In the genomic region with DNA sequence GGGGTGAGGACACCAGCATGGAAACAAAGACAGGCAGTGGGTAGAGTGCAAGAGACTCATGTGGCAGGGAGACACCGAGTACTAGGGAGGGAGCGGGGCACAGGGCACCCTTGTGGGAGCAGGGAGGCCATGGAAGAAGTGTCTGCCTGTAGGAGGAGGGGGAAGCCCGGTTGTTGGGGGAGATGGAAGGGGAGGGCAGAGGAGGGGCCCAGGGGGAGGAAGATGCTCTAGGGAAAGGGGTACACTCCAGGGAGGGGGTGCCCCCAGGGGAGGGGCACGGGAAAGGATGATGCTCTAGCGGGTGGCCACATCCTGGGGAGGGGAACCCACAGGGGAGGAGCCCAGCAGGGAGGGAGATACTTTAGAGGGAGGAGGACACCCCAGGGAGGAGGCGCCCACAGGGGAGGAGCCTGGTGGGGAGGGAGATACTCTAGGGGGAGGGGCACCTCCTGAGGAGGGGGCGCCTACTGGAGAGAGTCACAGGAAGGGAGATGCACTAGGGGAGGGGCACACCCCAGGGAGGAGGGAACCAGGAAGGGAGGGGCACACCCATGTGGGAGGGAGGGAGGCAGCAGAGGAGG, we compare ENCODE assay signal across 9 cellular contexts. TPM values are rescaled to one million over a fixed set of nuclear protein-coding genes. Genes with fewer than 3 reads are reported as not detected.
DNase-seq lines count a peak whose midpoint lies in the region; ATAC-seq, FAIRE-seq and TF ChIP-seq lines count a peak whose summit lies in the region.
"Had no signal": no experiment of that assay in that cellular context is flagged by ENCODE, and none has a peak within 500 bp of the region (broad histone marks: within the 10 kb centered on the region; RNA-seq: fewer than 3 reads in every experiment).

No MANE protein-coding gene starts in this region.

- H3K27me3 Mint-ChIP-seq in activated B cell treated with CpG ODN at 0.5 μM for 24 hours = peaks cover 5% of the 10 kb centered on the region
- no peaks in the 10 kb centered on the region for H3K27me3 Mint-ChIP-seq in stimulated activated naive CD8-positive, alpha-beta T cell treated with anti-CD3 and anti-CD28 coated beads, Interleukin-15, Interleukin-2, amounts not matched to agents 100 ng/mL and 50 ng/mL, for 24 hours

- H3K14ac ChIP-seq in neuronal stem cell (ENCODE audit: low read length) = peak overlapping the region; percentile 82

- no peak overlapping the region for H3K4me2 ChIP-seq in neuronal stem cell (ENCODE audit: insufficient read depth, low read length, poor library complexity, severe bottlenecking)

- no peaks in the 10 kb centered on the region for H3K36me3 Mint-ChIP-seq in activated B cell treated with CpG ODN at 0.5 μM for 24 hours (ENCODE audit: low read depth)
- H3K36me3 Mint-ChIP-seq in stimulated activated naive CD8-positive, alpha-beta T cell treated with anti-CD3 and anti-CD28 coated beads, Interleukin-15, Interleukin-2, amounts not matched to agents 100 ng/mL and 50 ng/mL, for 24 hours (ENCODE audit: low read depth) = no peaks in the 10 kb centered on the region

- FAIRE-seq in GM12891 (lab: Jason Lieb, UNC) = no peak

- WGBS in neuronal stem cell (ENCODE audit: extremely low coverage in 2 of 2, insufficient read length in 2 of 2, insufficient replicate concordance in 1 of 2), 2 donors = no CpG with 5 or more reads among the region's 7 CpGs

- H3K27ac ChIP-seq in neuronal stem cell (replicated peaks; ENCODE audit: low read length) = no peak overlapping the region

- no peak for TF ChIP-seq CTCF in activated B cell treated with CpG ODN at 0.5 μM for 24 hours (IDR thresholded peaks at IDR 0.05)

- H2BK5ac ChIP-seq in neuronal stem cell (ENCODE audit: low read length) = no peak overlapping the region

- DNase-seq in activated B cell treated with CpG ODN at 0.5 μM for 24 hours (no peak), neuronal stem cell (ENCODE audit: low spot score) (no peak), Ammon's horn (ENCODE audit: low spot score) (no peak), Kasumi-1 (lab: John Stamatoyannopoulos, UW) (no peak), GM12891 (ENCODE audit: insufficient read length, low spot score) (no peak)
- DNase-seq in activated gamma-delta T cell treated with anti-CD3 and anti-CD28 coated beads, Interleukin-2, amount 50 U/mL, for 16 hours (ENCODE audit: low read depth) = peak; percentile 33
- DNase-seq: foreskin fibroblast, Karpas-422 had no signal

- H3K23ac ChIP-seq in neuronal stem cell (ENCODE audit: low read depth, low read length, poor library complexity) = peak overlapping the region; percentile 18

- H4K8ac ChIP-seq in neuronal stem cell (ENCODE audit: low read depth, low read length) = no peak overlapping the region

- peak overlapping the region; percentile 17 for H3K18ac ChIP-seq in neuronal stem cell (ENCODE audit: low read length)

- H3K4ac ChIP-seq in neuronal stem cell (ENCODE audit: low read length) = no peak overlapping the region

- H3K27ac Mint-ChIP-seq in activated B cell treated with CpG ODN at 0.5 μM for 24 hours = no peak overlapping the region
- peak overlapping the region; percentile 22 for H3K27ac Mint-ChIP-seq in stimulated activated naive CD8-positive, alpha-beta T cell treated with anti-CD3 and anti-CD28 coated beads, Interleukin-15, Interleukin-2, amounts not matched to agents 100 ng/mL and 50 ng/mL, for 24 hours

- no peak overlapping the region for H3K4me3 ChIP-seq in neuronal stem cell (ENCODE audit: low read length in 2 of 2)

- no peak for TF ChIP-seq POLR2A in GM12891 (IDR thresholded peaks at IDR 0.05; ENCODE audit: low read depth, low read length)

- ATAC-seq in activated B cell treated with CpG ODN at 0.5 μM for 24 hours (ENCODE audit: low read depth) = peak; percentile 69

- no peaks in the 10 kb centered on the region for H3K4me1 ChIP-seq in neuronal stem cell (ENCODE audit: control insufficient read depth in 2 of 2, insufficient read depth in 1 of 2, low read depth in 1 of 2, low read length in 2 of 2)

- H3K4me1 Mint-ChIP-seq in activated B cell treated with CpG ODN at 0.5 μM for 24 hours = peaks cover 15% of the 10 kb centered on the region
- peaks cover 19% of the 10 kb centered on the region for H3K4me1 Mint-ChIP-seq in stimulated activated naive CD8-positive, alpha-beta T cell treated with anti-CD3 and anti-CD28 coated beads, Interleukin-15, Interleukin-2, amounts not matched to agents 100 ng/mL and 50 ng/mL, for 24 hours (ENCODE audit: low read depth)

- CTCF ChIA-PET in activated B cell treated with CpG ODN at 0.5 μM for 24 hours (lab: Charles Lee) = no interaction called here

- peaks cover 5 to 6% of the 10 kb centered on the region in 2 donors for H3K9me3 ChIP-seq in neuronal stem cell (replicated peaks in 1 of 2; ENCODE audit: control insufficient read depth in 2 of 2, insufficient read depth in 1 of 2, low read depth in 1 of 2, low read length in 2 of 2)

- POLR2A ChIA-PET in activated B cell treated with CpG ODN at 0.5 μM for 24 hours (lab: Charles Lee) = no interaction called here

- H2AK5ac ChIP-seq in neuronal stem cell (ENCODE audit: low read depth, low read length) = no peak overlapping the region

- no peak overlapping the region for H2BK15ac ChIP-seq in neuronal stem cell (ENCODE audit: low read length)

- H3K79me1 ChIP-seq in neuronal stem cell (ENCODE audit: low read depth, low read length) = peaks cover 2% of the 10 kb centered on the region

- H2AFZ ChIP-seq in neuronal stem cell (ENCODE audit: low read length) = no peak overlapping the region

- peaks cover 17% of the 10 kb centered on the region in 2 donors for H3K36me3 ChIP-seq in neuronal stem cell (replicated peaks in 1 of 2; ENCODE audit: control insufficient read depth in 2 of 2, insufficient read depth in 2 of 2, low read length in 2 of 2)

- no peak overlapping the region for H2BK12ac ChIP-seq in neuronal stem cell (ENCODE audit: low read length)

- H3K9ac ChIP-seq in neuronal stem cell (ENCODE audit: low read depth, low read length, poor library complexity) = no peak overlapping the region

- H3K4me3 Mint-ChIP-seq in activated B cell treated with CpG ODN at 0.5 μM for 24 hours = peak overlapping the region; percentile 50
- peak overlapping the region; percentile 35 for H3K4me3 Mint-ChIP-seq in stimulated activated naive CD8-positive, alpha-beta T cell treated with anti-CD3 and anti-CD28 coated beads, Interleukin-15, Interleukin-2, amounts not matched to agents 100 ng/mL and 50 ng/mL, for 24 hours

- intact Hi-C loops in activated B cell treated with CpG ODN at 0.5 μM for 24 hours (cut with micrococcal nuclease) = no loop called here

- H3K9me3 Mint-ChIP-seq in activated B cell treated with CpG ODN at 0.5 μM for 24 hours = peaks cover 6% of the 10 kb centered on the region
- peaks cover 5% of the 10 kb centered on the region for H3K9me3 Mint-ChIP-seq in stimulated activated naive CD8-positive, alpha-beta T cell treated with anti-CD3 and anti-CD28 coated beads, Interleukin-15, Interleukin-2, amounts not matched to agents 100 ng/mL and 50 ng/mL, for 24 hours

- H4K91ac ChIP-seq in neuronal stem cell (ENCODE audit: low read depth, low read length, poor library complexity) = no peak overlapping the region

- H3K27me3 ChIP-seq in neuronal stem cell (ENCODE audit: control insufficient read depth in 3 of 3, insufficient read depth in 3 of 3, low read depth in 1 of 3, low read length in 3 of 3) = no peaks in the 10 kb centered on the region

- H2BK120ac ChIP-seq in neuronal stem cell (ENCODE audit: low read depth, low read length) = no peak overlapping the region

TF ChIP-seq in GM12891, 5 proteins besides CTCF, POLR2A, EP300 and RAD21:
- TF ChIP-seq POLR2AphosphoS5 (IDR thresholded peaks at IDR 0.05; ENCODE audit: low read depth, low read length) (no peak), POU2F2 (IDR thresholded peaks at IDR 0.05; ENCODE audit: low read depth, low read length) (no peak), PAX5 (IDR thresholded peaks at IDR 0.05; ENCODE audit: insufficient read depth, low read length, severe bottlenecking) (no peak), SPI1 (IDR thresholded peaks at IDR 0.05; ENCODE audit: low read depth, low read length) (no peak), TAF1 (IDR thresholded peaks at IDR 0.05; ENCODE audit: low read depth, low read length) (no peak)

RNA-seq across cellular contexts. Expression of gene CPAMD8, which starts 24.9 kb away (rescaled TPM):
- total RNA-seq in activated B cell treated with CpG ODN at 0.5 μM for 24 hours = 1.7 and 1.8 TPM in 2 replicates
- 21.3 TPM for polyA plus RNA-seq in neuronal stem cell (2013, experiment 1 of 2)
- polyA plus RNA-seq in neuronal stem cell (2013, experiment 2 of 2) = 22.3 TPM
- polyA plus RNA-seq in GM12891 (2012; ENCODE audit: low read depth, missing spikeins) = 0.35 TPM
